In genomic region chrX:154048398-154048797, GRCh38 we compare ENCODE assay signal across 17 cellular contexts.
"Had no signal": no experiment of that assay in that cellular context is flagged by ENCODE, and none has a peak within 500 bp of the region (broad histone marks: within the 10 kb centered on the region; RNA-seq: fewer than 3 reads in every experiment).

No MANE protein-coding gene starts in this region.

- H3K27ac Mint-ChIP-seq: activated T-helper 2 cell treated with anti-CD3 and anti-CD28 coated beads, Interferon-gamma antibody, Interleukin-2, Interleukin-4, amounts not matched to agents 10 μg/mL and 5 μg/mL and 100 μg/mL, durations not matched to agents 14 hours and 24 hours and 36 hours; T-helper 2 cell treated with Interferon-gamma antibody and Interleukin-4, amounts not matched to agents 5 μg/mL and 100 μg/mL, for 36 hours had no signal

- DNase-seq: activated CD4-positive, alpha-beta T cell treated with anti-CD3 and anti-CD28 coated beads, Interleukin-2, amount 50 U/mL, for 4 hours; activated CD4-positive, CD25-positive, alpha-beta regulatory T cell treated with anti-CD3 and anti-CD28 coated beads, Interleukin-2, amount 50 U/mL, for 72 hours; activated naive CD4-positive, alpha-beta T cell treated with anti-CD3 and anti-CD28 coated beads, Interleukin-2, amount 10 ng/mL, durations not matched to agents 7 days and 5 days; erythroblast; hypothalamus; kidney; left lung; mesendoderm; occipital lobe; stimulated activated CD4-positive, alpha-beta T cell treated with anti-CD3 and anti-CD28 coated beads, Interleukin-12 subunit alpha, Interleukin-12 subunit beta, amount 100 ng/mL, for 4 hours; stimulated activated CD4-positive, alpha-beta T cell treated with anti-CD3 and anti-CD28 coated beads, Interleukin-2, amount 100 ng/mL, for 24 hours; SW 1271; thyroid gland had no signal

- H3K4me3 Mint-ChIP-seq: activated naive CD4-positive, alpha-beta T cell treated with anti-CD3 and anti-CD28 coated beads, Interleukin-2, amount 10 ng/mL, durations not matched to agents 7 days and 5 days; nephron; T-helper 2 cell treated with Interferon-gamma antibody and Interleukin-4, amounts not matched to agents 5 μg/mL and 100 μg/mL, for 36 hours had no signal

- H3K9me3 Mint-ChIP-seq: activated naive CD4-positive, alpha-beta T cell treated with anti-CD3 and anti-CD28 coated beads, Interleukin-2, amount 10 ng/mL, durations not matched to agents 7 days and 5 days; activated T-helper 2 cell treated with anti-CD3 and anti-CD28 coated beads, Interferon-gamma antibody, Interleukin-2, Interleukin-4, amounts not matched to agents 10 μg/mL and 5 μg/mL and 100 μg/mL, durations not matched to agents 14 hours and 24 hours and 36 hours; T-helper 2 cell treated with Interferon-gamma antibody and Interleukin-4, amounts not matched to agents 5 μg/mL and 100 μg/mL, for 36 hours had no signal

- H3K4me3 ChIP-seq: cardiac muscle cell, left lung, thyroid gland had no signal

- H3K36me3 ChIP-seq: cardiac muscle cell, left lung, thyroid gland had no signal

- H3K9me3 ChIP-seq: left lung, thyroid gland had no signal

- H3K27me3 Mint-ChIP-seq: activated naive CD4-positive, alpha-beta T cell treated with anti-CD3 and anti-CD28 coated beads, Interleukin-2, amount 10 ng/mL, durations not matched to agents 7 days and 5 days had no signal

- H3K27me3 ChIP-seq: cardiac muscle cell, left lung, thyroid gland had no signal

- H3K27ac ChIP-seq: cardiac muscle cell, left lung had no signal
